Comparison of ENCODE assay signal across 1 cellular context in genomic region chr17:75012320-75013076, GRCh38.
TF ChIP-seq lines count a peak whose summit lies in the region.

Gene MRPL58, plus strand, starts transcription at chr17:75012670. Its CDS starts 17 bp downstream, at chr17:75012687.

TF ChIP-seq in HepG2, 621 proteins besides CTCF, POLR2A, EP300 and RAD21 (continued from another document and continues in another):
- 0 out of 2 replicates have a peak, but pooled peaks have one; percentile 16 for TF ChIP-seq NR3C1 (CRISPR knock-in tag; IDR thresholded peaks at IDR 0.05)
- TF ChIP-seq ZEB1 (IDR thresholded peaks at IDR 0.05; ENCODE audit: insufficient replicate concordance, low read depth): peak; percentile 75
- TF ChIP-seq ZNF496 (CRISPR knock-in tag; IDR thresholded peaks at IDR 0.05; ENCODE audit: insufficient replicate concordance): no peak
- TF ChIP-seq IRF2 (CRISPR knock-in tag; IDR thresholded peaks at IDR 0.05): peak; percentile 95
- TF ChIP-seq GABPB1 (CRISPR knock-in tag; IDR thresholded peaks at IDR 0.05): peak; percentile 100
- peak; percentile 81 for TF ChIP-seq GMEB2 (CRISPR knock-in tag; IDR thresholded peaks at IDR 0.05; ENCODE audit: low read depth)
- no peak for TF ChIP-seq POLR2AphosphoS2 (IDR thresholded peaks at IDR 0.05; ENCODE audit: low read depth, low read length)
- TF ChIP-seq ZBTB49 (CRISPR knock-in tag; IDR thresholded peaks at IDR 0.05; ENCODE audit: borderline replicate concordance): peak; percentile 97
- peak; percentile 100 for TF ChIP-seq PHF8 (CRISPR knock-in tag; IDR thresholded peaks at IDR 0.05)
- peak; percentile 83 for TF ChIP-seq SRY (CRISPR knock-in tag; IDR thresholded peaks at IDR 0.05)
- peak; percentile 67; the same call in 1 of the 2 replicates for TF ChIP-seq ZNF263 (CRISPR knock-in tag; IDR thresholded peaks at IDR 0.05)
- no peak for TF ChIP-seq SYNCRIP (IDR thresholded peaks at IDR 0.05; ENCODE audit: insufficient read depth, low read depth, low read length)
- TF ChIP-seq ZNF234 (CRISPR knock-in tag; conservative IDR thresholded peaks at IDR 0.05): no peak; the same call in 1 of the 2 replicates
- peak; percentile 95 for TF ChIP-seq ZFP1 (CRISPR knock-in tag; IDR thresholded peaks at IDR 0.05)
- TF ChIP-seq DPF2 (CRISPR knock-in tag; IDR thresholded peaks at IDR 0.05; ENCODE audit: borderline replicate concordance, low read depth): 0 out of 2 replicates have a peak, but pooled peaks have one; percentile 14
- peak; percentile 88 for TF ChIP-seq ZNF205 (CRISPR knock-in tag; IDR thresholded peaks at IDR 0.05)
- peak; percentile 97 for TF ChIP-seq KLF12 (CRISPR knock-in tag; IDR thresholded peaks at IDR 0.05; ENCODE audit: borderline replicate concordance)
- peak; percentile 95 for TF ChIP-seq SALL1 (CRISPR knock-in tag; IDR thresholded peaks at IDR 0.05)
- peak; percentile 81 for TF ChIP-seq MLX (CRISPR knock-in tag; IDR thresholded peaks at IDR 0.05)
- peak; percentile 83; the same call in 1 of the 2 replicates for TF ChIP-seq ZNF607 (CRISPR knock-in tag; IDR thresholded peaks at IDR 0.05; ENCODE audit: borderline replicate concordance)
- TF ChIP-seq ZNF746 (CRISPR knock-in tag; IDR thresholded peaks at IDR 0.05): peak; percentile 93
- peak; percentile 98 for TF ChIP-seq KDM2A (CRISPR knock-in tag; IDR thresholded peaks at IDR 0.05; ENCODE audit: borderline replicate concordance, low read depth)
- TF ChIP-seq ZXDC (CRISPR knock-in tag; IDR thresholded peaks at IDR 0.05): 0 out of 2 replicates have a peak, but pooled peaks have one; percentile 66
- TF ChIP-seq BRCA1 (CRISPR knock-in tag; IDR thresholded peaks at IDR 0.05): no peak
- TF ChIP-seq ZNF788 (CRISPR knock-in tag; IDR thresholded peaks at IDR 0.05; ENCODE audit: borderline replicate concordance): peak; percentile 98
- TF ChIP-seq NCOA2 (CRISPR knock-in tag; IDR thresholded peaks at IDR 0.05): peak; percentile 66
- TF ChIP-seq ZNF704 (CRISPR knock-in tag; IDR thresholded peaks at IDR 0.05; ENCODE audit: borderline replicate concordance): peak; percentile 96
- TF ChIP-seq RXRB (CRISPR knock-in tag; IDR thresholded peaks at IDR 0.05; ENCODE audit: borderline replicate concordance): peak; percentile 85; the same call in 1 of the 2 replicates
- TF ChIP-seq IRF9 (CRISPR knock-in tag; IDR thresholded peaks at IDR 0.05; ENCODE audit: borderline replicate concordance): peak; percentile 99
- peak; percentile 70; the same call in 1 of the 2 replicates for TF ChIP-seq ZNF550 (CRISPR knock-in tag; IDR thresholded peaks at IDR 0.05; ENCODE audit: borderline replicate concordance)
- peak; percentile 98 for TF ChIP-seq ZNF556 (CRISPR knock-in tag; IDR thresholded peaks at IDR 0.05; ENCODE audit: borderline replicate concordance)
- TF ChIP-seq SMAD9 (CRISPR knock-in tag; IDR thresholded peaks at IDR 0.05): no peak
- no peak for TF ChIP-seq NR2F6 (IDR thresholded peaks at IDR 0.05)
- no peak; the same call in 1 of the 2 replicates for TF ChIP-seq NR2F6 (CRISPR knock-in tag; IDR thresholded peaks at IDR 0.05)
- TF ChIP-seq NFYB (CRISPR knock-in tag; IDR thresholded peaks at IDR 0.05): peak; percentile 62
- 0 out of 2 replicates have a peak, but pooled peaks have one; percentile 72 for TF ChIP-seq ZNF816 (CRISPR knock-in tag; IDR thresholded peaks at IDR 0.05; ENCODE audit: borderline replicate concordance)
- 0 out of 2 replicates have a peak, but pooled peaks have one; percentile 77 for TF ChIP-seq ZNF30 (CRISPR knock-in tag; IDR thresholded peaks at IDR 0.05)
- no peak; the same call in 1 of the 2 replicates for TF ChIP-seq ZNF598 (CRISPR knock-in tag; IDR thresholded peaks at IDR 0.05; ENCODE audit: borderline replicate concordance)
- peak; percentile 87; the same call in 1 of the 2 replicates for TF ChIP-seq NFE2L1 (CRISPR knock-in tag; IDR thresholded peaks at IDR 0.05; ENCODE audit: borderline replicate concordance)
- TF ChIP-seq ZNF280D (CRISPR knock-in tag; IDR thresholded peaks at IDR 0.05): peak; percentile 83
- no peak for TF ChIP-seq ATM (IDR thresholded peaks at IDR 0.05; ENCODE audit: borderline replicate concordance)
- 0 out of 2 replicates have a peak, but pooled peaks have one; percentile 77 for TF ChIP-seq MATR3 (CRISPR knock-in tag; IDR thresholded peaks at IDR 0.05)
- no peak; the same call in 1 of the 2 replicates for TF ChIP-seq RBAK (CRISPR knock-in tag; IDR thresholded peaks at IDR 0.05)
- TF ChIP-seq LCORL (IDR thresholded peaks at IDR 0.05): no peak
- TF ChIP-seq LCORL (CRISPR knock-in tag; IDR thresholded peaks at IDR 0.05): peak; percentile 94
- peak; percentile 83 for TF ChIP-seq GABPA (IDR thresholded peaks at IDR 0.05; ENCODE audit: low read depth, low read length)
- TF ChIP-seq GABPA (CRISPR knock-in tag; IDR thresholded peaks at IDR 0.05; ENCODE audit: low read depth): peak; percentile 94
- TF ChIP-seq FOXC1 (CRISPR knock-in tag; IDR thresholded peaks at IDR 0.05; ENCODE audit: borderline replicate concordance): no peak; the same call in 1 of the 2 replicates
- peak; percentile 54; the same call in 1 of the 2 replicates for TF ChIP-seq ATF3 (CRISPR knock-in tag; IDR thresholded peaks at IDR 0.05)
- peak; percentile 93 for TF ChIP-seq ZHX1 (CRISPR knock-in tag; IDR thresholded peaks at IDR 0.05; ENCODE audit: low read depth)
- TF ChIP-seq ZNF572 (CRISPR knock-in tag; IDR thresholded peaks at IDR 0.05): no peak; the same call in 1 of the 2 replicates
- no peak for TF ChIP-seq PRMT3 (CRISPR knock-in tag; IDR thresholded peaks at IDR 0.05; ENCODE audit: borderline replicate concordance, low read depth)
